Comparison of ENCODE assay signal across 8 cellular contexts in genomic region chr15:67543348-67543718, GRCh38. TPM values are rescaled to one million over a fixed set of nuclear protein-coding genes. Genes with fewer than 3 reads are reported as not detected.
DNase-seq lines count a peak whose midpoint lies in the region; ATAC-seq and TF ChIP-seq lines count a peak whose summit lies in the region.

No MANE protein-coding gene starts in this region.

- H3K9me3 Mint-ChIP-seq in WTC11 (no peaks in the 10 kb centered on the region), glutamatergic neuron (ENCODE audit: unreplicated experiment) (peaks cover 6% of the 10 kb centered on the region)

- H3K9me3 ChIP-seq in HEK293 (ENCODE audit: control insufficient read depth, insufficient read depth, low read depth, low read length) (no peaks in the 10 kb centered on the region), prostate gland (no peaks in the 10 kb centered on the region)

- no peak overlapping the region for H3K27ac Mint-ChIP-seq in WTC11
- peak overlapping the region; percentile 85 for H3K27ac Mint-ChIP-seq in glutamatergic neuron (ENCODE audit: unreplicated experiment)

- H3K36me3 ChIP-seq in HEK293 (ENCODE audit: control insufficient read depth in 2 of 2, insufficient read depth in 1 of 2, low read length in 2 of 2) (peaks cover 4 to 11% of the 10 kb centered on the region in 2 experiments; a peak in 2 of 3 replicates), prostate gland (no peaks in the 10 kb centered on the region)

- peak overlapping the region; percentile 88; the same call in 1 of the 2 replicates for H3K27ac ChIP-seq in HEK293 (ENCODE audit: extremely low read depth, low read depth, low read length)
- H3K27ac ChIP-seq in prostate gland = peak overlapping the region; percentile 75 to 81

- ATAC-seq in WTC11 (no peak), GM18858 (IDR thresholded peaks at IDR 0.05; ENCODE audit: unreplicated experiment) (no peak), GM21825 (IDR thresholded peaks at IDR 0.05; ENCODE audit: unreplicated experiment) (no peak), GM19324 (IDR thresholded peaks at IDR 0.05; ENCODE audit: low FRiP score, unreplicated experiment) (no peak)

- TF ChIP-seq CTCF in HEK293 (tag by site-specific recombination; IDR thresholded peaks at IDR 0.05) (no peak), WTC11 (IDR thresholded peaks at IDR 0.05) (no peak), glutamatergic neuron (IDR thresholded peaks at IDR 0.05; ENCODE audit: partially characterized antibody, unreplicated experiment) (no peak), prostate gland (IDR thresholded peaks at IDR 0.05) (no peak)

- no peaks in the 10 kb centered on the region for H3K36me3 Mint-ChIP-seq in WTC11
- peaks cover 9% of the 10 kb centered on the region for H3K36me3 Mint-ChIP-seq in glutamatergic neuron (ENCODE audit: unreplicated experiment)

- peak; percentile 14 for DNase-seq in WTC11 (ENCODE audit: low spot score)
- peak; percentile 19 for DNase-seq in glutamatergic neuron
- DNase-seq in prostate gland (ENCODE audit: low spot score) = peak; percentile 8
- no peak for DNase-seq in T1000 (lab: John Stamatoyannopoulos, UW)

- intact Hi-C loops in prostate gland (cut with DNase I) = loop anchor here (10.0 kb wide), 1 partner anchor 291 kb away; no protein-coding TSS in a partner anchor

- H3K27me3 Mint-ChIP-seq in WTC11 (ENCODE audit: low read depth) = no peaks in the 10 kb centered on the region
- H3K27me3 Mint-ChIP-seq in glutamatergic neuron (ENCODE audit: unreplicated experiment) = no peaks in the 10 kb centered on the region

- POLR2A ChIA-PET in HEK293 (lab: Yijun Ruan, JAX) (no interaction called here), WTC11 (lab: Charles Lee) (no interaction called here)

- peak overlapping the region; percentile 89 for H3K4me3 ChIP-seq in HEK293 (ENCODE audit: low read depth, low read length)
- peak overlapping the region; percentile 78 to 80 for H3K4me3 ChIP-seq in prostate gland

- CTCF ChIA-PET in HEK293 (lab: Yijun Ruan, JAX) = no interaction called here
- CTCF ChIA-PET in WTC11 (lab: Charles Lee) = no interaction called here

- H3K4me3 Mint-ChIP-seq in WTC11 = peak overlapping the region; percentile 97
- H3K4me3 Mint-ChIP-seq in glutamatergic neuron (ENCODE audit: unreplicated experiment) = peak overlapping the region; percentile 94

- 25% methylated on average over 7 of the region's 7 CpGs for WGBS in prostate gland

- H3K4me1 ChIP-seq in HEK293 (ENCODE audit: control insufficient read depth, insufficient read depth, low read length) = peaks cover 14% of the 10 kb centered on the region
- H3K4me1 ChIP-seq in prostate gland (replicated peaks) = peaks cover 4% of the 10 kb centered on the region

- no peaks in the 10 kb centered on the region for H3K27me3 ChIP-seq in prostate gland (replicated peaks; ENCODE audit: insufficient read depth)

- H3K4me1 Mint-ChIP-seq in WTC11 (peaks cover 17% of the 10 kb centered on the region), glutamatergic neuron (ENCODE audit: low read depth, unreplicated experiment) (peaks cover 6% of the 10 kb centered on the region)

- TF ChIP-seq POLR2A in prostate gland (IDR thresholded peaks at IDR 0.05) = no peak

TF ChIP-seq in HEK293, 187 proteins besides CTCF, POLR2A, EP300 and RAD21 (continues in another document):
- TF ChIP-seq ZNF513 (tag by site-specific recombination; IDR thresholded peaks at IDR 0.05) (no peak), ZBTB44 (tag by site-specific recombination; IDR thresholded peaks at IDR 0.05) (peak; percentile 46; the same call in 1 of the 2 replicates), ZBTB1 (tag by site-specific recombination; IDR thresholded peaks at IDR 0.05) (no peak), ZNF155 (tag by site-specific recombination; IDR thresholded peaks at IDR 0.05) (no peak), SCRT1 (tag by site-specific recombination; IDR thresholded peaks at IDR 0.05; ENCODE audit: borderline replicate concordance) (no peak), ZNF843 (tag by site-specific recombination; IDR thresholded peaks at IDR 0.05) (0 out of 2 replicates have a peak, but pooled peaks have one; percentile 17), ZSCAN16 (tag by site-specific recombination; IDR thresholded peaks at IDR 0.05) (no peak), ZNF549 (tag by site-specific recombination; IDR thresholded peaks at IDR 0.05) (no peak)

TF ChIP-seq in WTC11, 78 proteins besides CTCF, POLR2A, EP300 and RAD21:
- TF ChIP-seq SMAD3 (CRISPR knock-in tag; IDR thresholded peaks at IDR 0.05; ENCODE audit: borderline replicate concordance) (no peak), NR1H2 (CRISPR knock-in tag; IDR thresholded peaks at IDR 0.05) (no peak), ESRRA (CRISPR knock-in tag; IDR thresholded peaks at IDR 0.05; ENCODE audit: borderline replicate concordance) (no peak), FOXJ3 (CRISPR knock-in tag; IDR thresholded peaks at IDR 0.05; ENCODE audit: borderline replicate concordance) (no peak)

RNA-seq across cellular contexts. Expression of gene MAP2K5, which starts 0.8 kb away (rescaled TPM):
- total RNA-seq in WTC11 (2021) (13.6 to 19.5 TPM (median 16.8 TPM) in 3 replicates), glutamatergic neuron (ENCODE audit: unreplicated experiment) (29.0 TPM), prostate gland (10 to 100 TPM; 10.7 to 15.7 TPM)

RNA-seq across cellular contexts. Expression of gene C15orf61, which starts 22.4 kb away (rescaled TPM):
- 2.6 to 3.3 TPM (median 2.9 TPM) in 3 replicates for total RNA-seq in WTC11 (2021)
- total RNA-seq in glutamatergic neuron (ENCODE audit: unreplicated experiment) = 7.5 TPM
- total RNA-seq in prostate gland = 10 to 100 TPM; 13.6 to 15.0 TPM

Comparison
In these comparisons a context has a peak if more than half of its experiments do, and no peak if none do; other contexts are left out.
1. Of the 8 proteins assayed by ChIP-seq in both HEK293 and WTC11: peak only in HEK293: ZNF423; only in WTC11: none; in both: none; in neither: 7.